10 cellular contexts compared by ENCODE assay signal in the genomic region with DNA sequence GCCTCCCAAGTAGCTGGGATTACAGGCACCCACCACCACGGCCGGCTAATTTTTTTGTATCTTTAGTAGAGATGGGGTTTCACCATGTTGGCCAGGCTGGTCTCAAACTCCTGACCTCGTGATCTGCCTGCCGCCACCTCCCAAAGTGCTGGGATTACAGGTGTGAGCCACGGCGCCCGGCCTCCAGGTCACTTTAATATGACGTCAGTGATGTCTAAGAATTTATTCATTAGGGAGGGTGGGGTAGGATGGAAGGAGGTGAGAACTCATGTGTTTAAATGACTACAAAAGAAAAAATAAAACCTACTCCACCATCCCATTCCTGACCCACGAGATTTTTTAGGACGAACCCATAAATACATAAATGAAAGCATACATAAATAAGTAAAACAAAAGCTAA. TPM values are rescaled to one million over a fixed set of nuclear protein-coding genes. Genes with fewer than 3 reads are reported as not detected.
"Had no signal": no experiment of that assay in that cellular context is flagged by ENCODE, and none has a peak within 500 bp of the region (broad histone marks: within the 10 kb centered on the region; RNA-seq: fewer than 3 reads in every experiment).

No MANE protein-coding gene starts in this region.

RNA-seq across cellular contexts. Expression of a gene that starts 2.7 kb away (rescaled TPM):
- total RNA-seq: OCI-LY7, PC-3, PC-9, Right ventricle myocardium inferior, Right ventricle myocardium superior, RPMI7951, SJCRH30, SJSA1, T-cell had no signal
- polyA plus RNA-seq: SK-N-SH had no signal
